In the genomic region with DNA sequence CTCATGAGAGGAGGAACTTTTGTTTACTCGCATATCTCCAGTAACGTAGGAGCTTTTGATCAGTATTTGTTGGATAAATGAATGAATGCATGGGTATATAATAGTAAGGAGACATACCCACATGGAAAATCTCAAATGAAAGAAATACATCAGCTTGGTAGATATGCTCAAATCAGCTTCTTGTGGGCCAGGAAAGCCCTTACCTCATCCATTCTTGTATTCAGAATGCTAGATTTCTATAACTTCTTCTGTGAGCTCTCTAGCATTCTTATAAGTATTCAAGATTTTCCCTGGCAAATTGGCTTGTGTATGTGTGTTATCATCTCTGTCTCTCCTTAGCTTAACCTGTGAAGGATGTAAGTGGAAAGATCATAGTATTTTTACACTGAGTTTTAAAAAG, we compare ENCODE assay signal across 10 cellular contexts.
DNase-seq lines count a peak whose midpoint lies in the region; ATAC-seq and TF ChIP-seq lines count a peak whose summit lies in the region.
"Had no signal": no experiment of that assay in that cellular context is flagged by ENCODE, and none has a peak within 500 bp of the region (broad histone marks: within the 10 kb centered on the region; RNA-seq: fewer than 3 reads in every experiment).

No MANE protein-coding gene starts in this region.

- no peaks in the 10 kb centered on the region for H3K36me3 ChIP-seq in RWPE2 (ENCODE audit: low read depth)
- H3K36me3 ChIP-seq in spleen, result no peaks in the 10 kb centered on the region

- peak overlapping the region; percentile 86 for H3K4me3 Mint-ChIP-seq in activated CD4-positive, alpha-beta T cell treated with anti-CD3 and anti-CD28 coated beads, Interleukin-2, amount 10 ng/mL, durations not matched to agents 7 days and 5 days

- peaks cover 64% of the 10 kb centered on the region for H3K4me1 Mint-ChIP-seq in activated CD4-positive, alpha-beta T cell treated with anti-CD3 and anti-CD28 coated beads, Interleukin-2, amount 10 ng/mL, durations not matched to agents 7 days and 5 days

- no peaks in the 10 kb centered on the region for H3K9me3 ChIP-seq in RWPE2 (ENCODE audit: severe bottlenecking)
- H3K9me3 ChIP-seq in spleen, result peaks cover 0 to 17% (median 0%) of the 10 kb centered on the region in 8 donors

- TF ChIP-seq POLR2A in spleen (IDR thresholded peaks at IDR 0.05), result no peak

- 55 to 60% (median 58%) methylated on average over 2 of the region's 2 CpGs for WGBS in spleen, 5 donors

- in situ Hi-C loops in ACHN (cut with HindIII; ENCODE audit: low pct_ligation_motif_present, low pct_unique_long_range_greater_than_20kb, low sequenced_read_pairs), result no loop called here

- peaks cover 14% of the 10 kb centered on the region for H3K4me1 ChIP-seq in RWPE2 (ENCODE audit: insufficient read depth, poor library complexity, severe bottlenecking)
- H3K4me1 ChIP-seq in spleen, result peaks cover 3 to 67% (median 49%) of the 10 kb centered on the region in 6 donors

- intact Hi-C loops in spleen (cut with DNase I; ENCODE audit: low total_unique reads), result loop anchor here (5.0 kb wide), 1 partner anchor 81 kb away; a partner anchor contains a TSS

- CTCF ChIA-PET in activated CD4-positive, alpha-beta T cell treated with anti-CD3 and anti-CD28 coated beads, Interleukin-2, amount 10 ng/mL, durations not matched to agents 7 days and 5 days (lab: Charles Lee), result interaction anchor here (0.6 to 3.3 kb wide), 7 partner anchors 8 to 84 kb away, joined by 3 to 26 read pairs (median 4); no protein-coding TSS in a partner anchor

- H3K36me3 Mint-ChIP-seq in activated CD4-positive, alpha-beta T cell treated with anti-CD3 and anti-CD28 coated beads, Interleukin-2, amount 10 ng/mL, durations not matched to agents 7 days and 5 days (ENCODE audit: low read depth), result peaks cover 11% of the 10 kb centered on the region

- ATAC-seq in RWPE2 (ENCODE audit: low read depth) (no peak), GM18520 (IDR thresholded peaks at IDR 0.05; ENCODE audit: unreplicated experiment) (no peak)

- H3K27me3 ChIP-seq in RWPE2 (ENCODE audit: insufficient read depth, poor library complexity, severe bottlenecking) (no peaks in the 10 kb centered on the region), spleen (replicated peaks in 1 of 7) (peaks cover 0 to 8% (median 0%) of the 10 kb centered on the region in 7 donors)

- H3K9me3 Mint-ChIP-seq in activated CD4-positive, alpha-beta T cell treated with anti-CD3 and anti-CD28 coated beads, Interleukin-2, amount 10 ng/mL, durations not matched to agents 7 days and 5 days, result no peaks in the 10 kb centered on the region

- POLR2A ChIA-PET in activated CD4-positive, alpha-beta T cell treated with anti-CD3 and anti-CD28 coated beads, Interleukin-2, amount 10 ng/mL, durations not matched to agents 7 days and 5 days (lab: Charles Lee), result interaction anchor here (0.6 to 9.7 kb wide), 19 partner anchors 12 to 1785 kb away, joined by 3 to 197 read pairs (median 8); a partner anchor contains a TSS

- peak overlapping the region; percentile 91 for H3K27ac ChIP-seq in RWPE2 (ENCODE audit: poor library complexity, severe bottlenecking)
- H3K27ac ChIP-seq in epithelial cell of prostate, result peak overlapping the region; percentile 82
- H3K27ac ChIP-seq in spleen, result peak overlapping the region; percentile 87 to 99 (median 98)

- DNase-seq in activated CD4-positive, alpha-beta T cell treated with anti-CD3 and anti-CD28 coated beads, Interleukin-2, amount 10 ng/mL, durations not matched to agents 7 days and 5 days, result no peak
- DNase-seq in activated CD4-positive, alpha-beta T cell treated with anti-CD3 and anti-CD28 coated beads for 48 hours, result no peak
- no peak for DNase-seq in RWPE2 (ENCODE audit: low spot score)
- no peak for DNase-seq in epithelial cell of prostate (ENCODE audit: low read depth, low spot score)
- no peak for DNase-seq in spleen
- DNase-seq in SIG-M5 treated with dmso at 0.1 percent for 504 hours (lab: John Stamatoyannopoulos, UW; ENCODE audit: unreplicated experiment), result no peak
- no peak for DNase-seq in ACHN
- DNase-seq: activated CD8-positive, alpha-beta memory T cell treated with anti-CD3 and anti-CD28 coated beads, Interleukin-2, amount 50 U/mL, for 4 hours; NCI-H2029 had no signal

- peak overlapping the region; percentile 99 for H3K27ac Mint-ChIP-seq in activated CD4-positive, alpha-beta T cell treated with anti-CD3 and anti-CD28 coated beads, Interleukin-2, amount 10 ng/mL, durations not matched to agents 7 days and 5 days

- H3K27me3 Mint-ChIP-seq in activated CD4-positive, alpha-beta T cell treated with anti-CD3 and anti-CD28 coated beads, Interleukin-2, amount 10 ng/mL, durations not matched to agents 7 days and 5 days, result no peaks in the 10 kb centered on the region

- H3K4me3 ChIP-seq in RWPE2 (ENCODE audit: severe bottlenecking), result peak overlapping the region; percentile 55
- peak overlapping the region in 2 of 8 donors; percentile 53 to 82 for H3K4me3 ChIP-seq in spleen

- TF ChIP-seq CTCF in RWPE2 (IDR thresholded peaks at IDR 0.05; ENCODE audit: poor library complexity, severe bottlenecking), result no peak
- TF ChIP-seq CTCF in spleen (IDR thresholded peaks at IDR 0.05 in 8 of 11, conservative IDR thresholded peaks at IDR 0.05 in 3 of 11), result no peak
